17 cellular contexts compared by ENCODE assay signal in genomic region chr18:70047931-70048603, GRCh38.
A peak's percentile ranks its signal among the peaks of the same experiment; 100 is the strongest.
DNase-seq lines count a peak whose midpoint lies in the region; ATAC-seq, FAIRE-seq and TF ChIP-seq lines count a peak whose summit lies in the region.
"Had no signal": no experiment of that assay in that cellular context is flagged by ENCODE, and none has a peak within 500 bp of the region (broad histone marks: within the 10 kb centered on the region; RNA-seq: fewer than 3 reads in every experiment).

No MANE protein-coding gene starts in this region.

- peak overlapping the region; percentile 97 for H3K4me2 ChIP-seq in keratinocyte (ENCODE audit: control insufficient read depth, extremely low read depth, insufficient read depth, low read depth, low read length)

- H4K20me1 ChIP-seq in keratinocyte (ENCODE audit: control insufficient read depth, extremely low read depth, insufficient read depth, low read length): no peaks in the 10 kb centered on the region

- peaks cover 0 to 8% of the 10 kb centered on the region in 2 experiments for H3K36me3 ChIP-seq in keratinocyte (ENCODE audit: control insufficient read depth in 2 of 2, extremely low read depth in 1 of 2, insufficient read depth in 2 of 2, low read length in 2 of 2)
- H3K36me3 ChIP-seq: BE2C had no signal

- no peaks in the 10 kb centered on the region for H3K9me3 Mint-ChIP-seq in chondrocyte (ENCODE audit: low read depth)

- no peak overlapping the region for H3K4me3 Mint-ChIP-seq in chondrocyte (ENCODE audit: unreplicated experiment)
- H3K4me3 Mint-ChIP-seq: naive thymus-derived CD4-positive, alpha-beta T cell had no signal

- peaks cover 38% of the 10 kb centered on the region for H3K79me2 ChIP-seq in keratinocyte (ENCODE audit: control insufficient read depth, insufficient read depth, low read length)

- no peaks in the 10 kb centered on the region for H3K9me1 ChIP-seq in keratinocyte (ENCODE audit: control insufficient read depth, extremely low read depth, insufficient read depth, low read length)

- peak overlapping the region; percentile 47 to 86 (median 82) for H3K4me3 ChIP-seq in keratinocyte (ENCODE audit: control insufficient read depth in 2 of 3, extremely low read depth in 1 of 3, insufficient read depth in 2 of 3, low read depth in 1 of 3, low read length in 3 of 3)

- peaks cover 49% of the 10 kb centered on the region for H3K4me1 Mint-ChIP-seq in chondrocyte (ENCODE audit: low read depth)
- H3K4me1 Mint-ChIP-seq: naive thymus-derived CD4-positive, alpha-beta T cell had no signal

- H3K27me3 Mint-ChIP-seq in chondrocyte (ENCODE audit: low read depth): no peaks in the 10 kb centered on the region
- H3K27me3 Mint-ChIP-seq: naive thymus-derived CD4-positive, alpha-beta T cell had no signal

- peaks cover 3% of the 10 kb centered on the region for H3K36me3 Mint-ChIP-seq in chondrocyte (ENCODE audit: low read depth)

- H3K27ac Mint-ChIP-seq in chondrocyte (ENCODE audit: unreplicated experiment): peak overlapping the region; percentile 19
- H3K27ac Mint-ChIP-seq: naive thymus-derived CD4-positive, alpha-beta T cell had no signal

- ATAC-seq in GM21786 (IDR thresholded peaks at IDR 0.05; ENCODE audit: unreplicated experiment) (no peak), HG03095 (IDR thresholded peaks at IDR 0.05; ENCODE audit: unreplicated experiment) (no peak)
- ATAC-seq: naive thymus-derived CD4-positive, alpha-beta T cell had no signal

- FAIRE-seq in keratinocyte (lab: Jason Lieb, UNC): peak; percentile 65
- FAIRE-seq: urothelium cell line had no signal

- H3K9me3 ChIP-seq in keratinocyte (ENCODE audit: control insufficient read depth, low read depth, low read length): no peaks in the 10 kb centered on the region
- H3K9me3 ChIP-seq: BE2C had no signal

- peak overlapping the region; percentile 91 for H3K27ac ChIP-seq in keratinocyte (ENCODE audit: control insufficient read depth, insufficient read depth, low read length)

- peak; percentile 45 for DNase-seq in AG08395 (ENCODE audit: low spot score)
- DNase-seq in HS-5 (ENCODE audit: low read depth): peak; percentile 24
- no peak for DNase-seq in chondrocyte (ENCODE audit: low spot score)
- DNase-seq in keratinocyte (ENCODE audit: low read depth, low spot score): peak; percentile 55
- DNase-seq in GDM1 (lab: John Stamatoyannopoulos, UW): no peak
- DNase-seq in OCI-M2 (lab: John Stamatoyannopoulos, UW; ENCODE audit: unreplicated experiment): no peak
- DNase-seq: BE2C; effector CD8-positive, alpha-beta T cell; GF-D8; naive thymus-derived CD4-positive, alpha-beta T cell; NCI-H1417; NCI-H510A; stimulated activated CD4-positive, alpha-beta T cell treated with anti-CD3 and anti-CD28 coated beads, Interleukin-12 subunit alpha, Interleukin-12 subunit beta, amount 100 ng/mL, for 4 hours; stimulated activated CD8-positive, alpha-beta memory T cell treated with anti-CD3 and anti-CD28 coated beads, Interleukin-4, amount 100 ng/mL, for 48 hours had no signal

- peak overlapping the region; percentile 31 for H2AFZ ChIP-seq in keratinocyte (ENCODE audit: control insufficient read depth, low read length)

- peak overlapping the region; percentile 72 for H3K9ac ChIP-seq in keratinocyte (ENCODE audit: control insufficient read depth, extremely low read depth, insufficient read depth, low read length)

- dilution Hi-C loops in keratinocyte (cut with MboI; ENCODE audit: extremely low pct_ligation_motif_present, low sequenced_read_pairs): no loop called here

- H3K4me1 ChIP-seq in keratinocyte (ENCODE audit: control insufficient read depth, extremely low read depth, insufficient read depth, low read length): peaks cover 32% of the 10 kb centered on the region
- H3K4me1 ChIP-seq: BE2C had no signal

- H3K27me3 ChIP-seq in keratinocyte (ENCODE audit: control insufficient read depth, extremely low read depth, insufficient read depth, low read length): no peaks in the 10 kb centered on the region
- H3K27me3 ChIP-seq: BE2C had no signal

- no peak for TF ChIP-seq CTCF in chondrocyte (IDR thresholded peaks at IDR 0.05)
- TF ChIP-seq CTCF in keratinocyte (optimal IDR thresholded peaks at IDR 0.05 in 1 of 3, IDR thresholded peaks at IDR 0.05 in 1 of 3, conservative IDR thresholded peaks at IDR 0.05 in 1 of 3; ENCODE audit: extremely low read depth in 1 of 3, insufficient read depth in 2 of 3, low read length in 3 of 3): no peak

Comparison
In these comparisons a context has a peak if more than half of its experiments do, and no peak if none do; other contexts are left out.
1. DNase-seq: peak in AG08395 (single experiment), HS-5 (single experiment) and keratinocyte (single experiment); none in chondrocyte (single experiment), GDM1 (single experiment) and OCI-M2 (single experiment).